In the genomic region with DNA sequence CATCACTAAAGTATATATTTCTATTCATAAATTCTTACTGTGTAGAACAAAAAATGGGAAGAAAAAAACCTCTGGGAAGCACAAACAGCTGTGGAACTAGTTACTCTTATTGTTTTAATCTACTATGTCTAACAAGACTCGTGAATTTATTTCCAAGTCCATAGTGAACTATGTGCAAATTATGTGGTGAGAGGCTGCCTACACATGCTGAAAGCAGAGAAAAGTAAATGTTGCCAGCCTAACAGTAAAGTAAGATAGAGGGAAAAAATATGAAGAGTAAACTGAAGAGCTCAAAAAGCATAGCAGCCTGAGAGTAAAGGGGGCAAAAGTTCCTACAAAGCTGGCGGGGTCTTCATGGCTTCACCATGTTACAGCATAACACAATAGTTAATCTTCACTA, we compare ENCODE assay signal across 11 cellular contexts. TPM values are rescaled to one million over a fixed set of nuclear protein-coding genes. Genes with fewer than 3 reads are reported as not detected.
DNase-seq lines count a peak whose midpoint lies in the region; ATAC-seq, FAIRE-seq and TF ChIP-seq lines count a peak whose summit lies in the region.
"Had no signal": no experiment of that assay in that cellular context is flagged by ENCODE, and none has a peak within 500 bp of the region (broad histone marks: within the 10 kb centered on the region; RNA-seq: fewer than 3 reads in every experiment).

No MANE protein-coding gene starts in this region.

- H3K9me3 ChIP-seq in RWPE2 (ENCODE audit: severe bottlenecking) (no peaks in the 10 kb centered on the region), endothelial cell of umbilical vein (replicated peaks; ENCODE audit: control insufficient read depth, insufficient read depth, low read length) (no peaks in the 10 kb centered on the region)
- H3K9me3 ChIP-seq: tibial nerve had no signal

- no peaks in the 10 kb centered on the region for H3K27me3 Mint-ChIP-seq in activated CD4-positive, alpha-beta T cell treated with anti-CD3 and anti-CD28 coated beads, Interleukin-2, amount 10 ng/mL, durations not matched to agents 7 days and 5 days

- dilution Hi-C loops in endothelial cell of umbilical vein (cut with MboI; ENCODE audit: extremely low pct_ligation_motif_present, low sequenced_read_pairs), result no loop called here

- H3K27me3 ChIP-seq in RWPE2 (ENCODE audit: insufficient read depth, poor library complexity, severe bottlenecking), result no peaks in the 10 kb centered on the region
- no peaks in the 10 kb centered on the region for H3K27me3 ChIP-seq in endothelial cell of umbilical vein (ENCODE audit: control insufficient read depth in 2 of 2, insufficient read depth in 2 of 2, low read length in 2 of 2)
- H3K27me3 ChIP-seq: tibial nerve had no signal

- no peak for TF ChIP-seq POLR2A in endothelial cell of umbilical vein (IDR thresholded peaks at IDR 0.05; ENCODE audit: low read depth, low read length)

- H3K27ac Mint-ChIP-seq in activated CD4-positive, alpha-beta T cell treated with anti-CD3 and anti-CD28 coated beads, Interleukin-2, amount 10 ng/mL, durations not matched to agents 7 days and 5 days, result peak overlapping the region; percentile 82

- H3K4me1 Mint-ChIP-seq in activated CD4-positive, alpha-beta T cell treated with anti-CD3 and anti-CD28 coated beads, Interleukin-2, amount 10 ng/mL, durations not matched to agents 7 days and 5 days, result peaks cover 57% of the 10 kb centered on the region

- CTCF ChIA-PET in activated CD4-positive, alpha-beta T cell treated with anti-CD3 and anti-CD28 coated beads, Interleukin-2, amount 10 ng/mL, durations not matched to agents 7 days and 5 days (lab: Charles Lee), result interaction anchor here (1.1 to 1.6 kb wide), 3 partner anchors 9 to 132 kb away, joined by 3 to 5 read pairs (median 4); no protein-coding TSS in a partner anchor
- CTCF ChIA-PET in endothelial cell of umbilical vein (lab: Charles Lee), result interaction anchor here (1.2 to 1.5 kb wide), 3 partner anchors 18 to 63 kb away, joined by 4 to 11 read pairs (median 6); no protein-coding TSS in a partner anchor

- ATAC-seq in RWPE2 (ENCODE audit: low read depth) (no peak), HG03565 (IDR thresholded peaks at IDR 0.05; ENCODE audit: unreplicated experiment) (no peak)

- H3K27ac ChIP-seq in RWPE2 (ENCODE audit: poor library complexity, severe bottlenecking) (no peak overlapping the region), endothelial cell of umbilical vein (ENCODE audit: insufficient read depth, low read depth, low read length) (no peak overlapping the region)

- H3K4me3 ChIP-seq in RWPE2 (ENCODE audit: severe bottlenecking), result peak overlapping the region; percentile 2
- H3K4me3 ChIP-seq in endothelial cell of umbilical vein (replicated peaks in 1 of 3; ENCODE audit: insufficient read depth in 1 of 3, low read depth in 1 of 3, low read length in 3 of 3), result peak overlapping the region in 1 of 3 experiments; percentile 100
- H3K4me3 ChIP-seq in skeletal muscle cell (ENCODE audit: low read depth, low read length), result peak overlapping the region; percentile 9
- H3K4me3 ChIP-seq: tibial nerve had no signal

- peaks cover 2% of the 10 kb centered on the region for H3K9me3 Mint-ChIP-seq in activated CD4-positive, alpha-beta T cell treated with anti-CD3 and anti-CD28 coated beads, Interleukin-2, amount 10 ng/mL, durations not matched to agents 7 days and 5 days

- DNase-seq in activated CD4-positive, alpha-beta T cell treated with anti-CD3 and anti-CD28 coated beads, Interleukin-2, amount 10 ng/mL, durations not matched to agents 7 days and 5 days, result no peak
- DNase-seq in activated CD4-positive, alpha-beta T cell treated with anti-CD3 and anti-CD28 coated beads for 4 hours, result no peak
- no peak for DNase-seq in RWPE2 (ENCODE audit: low spot score)
- DNase-seq in endothelial cell of umbilical vein (ENCODE audit: low read depth, low spot score), result no peak
- DNase-seq in skeletal muscle cell (ENCODE audit: low read depth), result no peak
- DNase-seq in NCI-H2196 (lab: John Stamatoyannopoulos, UW; ENCODE audit: unreplicated experiment), result no peak
- DNase-seq in NCI-H510A (lab: John Stamatoyannopoulos, UW), result no peak
- DNase-seq: activated CD4-positive, alpha-beta T cell treated with anti-CD3 and anti-CD28 coated beads, Interleukin-2, amount 50 U/mL, for 1 hour; NCI-H524 treated with DMSO at 0.1 percent for 48 hours had no signal

- no peak for TF ChIP-seq CTCF in RWPE2 (IDR thresholded peaks at IDR 0.05; ENCODE audit: poor library complexity, severe bottlenecking)
- no peak for TF ChIP-seq CTCF in endothelial cell of umbilical vein (IDR thresholded peaks at IDR 0.05; ENCODE audit: extremely low read depth in 1 of 2, insufficient read depth in 1 of 2, low read depth in 1 of 2, low read length in 2 of 2)

- H3K9me1 ChIP-seq in endothelial cell of umbilical vein (replicated peaks; ENCODE audit: control insufficient read depth, extremely low read depth, insufficient read depth, low read length), result no peaks in the 10 kb centered on the region

- peaks cover 84% of the 10 kb centered on the region for H3K79me2 ChIP-seq in endothelial cell of umbilical vein (ENCODE audit: control insufficient read depth, insufficient read depth, low read length)

- no peak for FAIRE-seq in endothelial cell of umbilical vein (lab: Jason Lieb, UNC)

- intact Hi-C loops in endothelial cell of umbilical vein (cut with micrococcal nuclease), result loop anchor here (10.0 kb wide), 1 partner anchor 165 kb away; a partner anchor contains a TSS

- H3K4me1 ChIP-seq in RWPE2 (ENCODE audit: insufficient read depth, poor library complexity, severe bottlenecking) (peaks cover 16% of the 10 kb centered on the region), endothelial cell of umbilical vein (ENCODE audit: control insufficient read depth, extremely low read depth, insufficient read depth, low read length) (peaks cover 39% of the 10 kb centered on the region)

- H3K36me3 ChIP-seq in RWPE2 (ENCODE audit: low read depth) (peaks cover 22% of the 10 kb centered on the region; the same call in 1 of the 2 replicates), endothelial cell of umbilical vein (ENCODE audit: control insufficient read depth in 2 of 2, extremely low read depth in 1 of 2, insufficient read depth in 2 of 2, low read length in 2 of 2) (peaks cover 0 to 2% of the 10 kb centered on the region in 2 experiments)
- H3K36me3 ChIP-seq: tibial nerve had no signal

- no TSS peak for BruUV-seq in endothelial cell of umbilical vein (replicated peaks; lab: Mats Ljungman, UMichigan)

- H3K4me3 Mint-ChIP-seq in activated CD4-positive, alpha-beta T cell treated with anti-CD3 and anti-CD28 coated beads, Interleukin-2, amount 10 ng/mL, durations not matched to agents 7 days and 5 days, result peak overlapping the region; percentile 87

- H3K4me2 ChIP-seq in endothelial cell of umbilical vein (ENCODE audit: insufficient read depth, low read length), result peak overlapping the region; percentile 98

- H2AFZ ChIP-seq in endothelial cell of umbilical vein (ENCODE audit: low read depth, low read length), result no peak overlapping the region

- H4K20me1 ChIP-seq in endothelial cell of umbilical vein (replicated peaks; ENCODE audit: control insufficient read depth, extremely low read depth, insufficient read depth, low read length), result peaks cover 15% of the 10 kb centered on the region

- H3K9ac ChIP-seq in endothelial cell of umbilical vein (replicated peaks; ENCODE audit: extremely low read depth, insufficient read depth, low read length), result peak overlapping the region; percentile 36

- H3K36me3 Mint-ChIP-seq in activated CD4-positive, alpha-beta T cell treated with anti-CD3 and anti-CD28 coated beads, Interleukin-2, amount 10 ng/mL, durations not matched to agents 7 days and 5 days (ENCODE audit: low read depth), result peaks cover 43% of the 10 kb centered on the region

- POLR2A ChIA-PET in activated CD4-positive, alpha-beta T cell treated with anti-CD3 and anti-CD28 coated beads, Interleukin-2, amount 10 ng/mL, durations not matched to agents 7 days and 5 days (lab: Charles Lee), result interaction anchor here (0.6 kb wide), 1 partner anchor 118 kb away, joined by 3 read pairs; no protein-coding TSS in a partner anchor
- POLR2A ChIA-PET in endothelial cell of umbilical vein (lab: Charles Lee), result interaction anchor here (1.0 kb wide), 2 partner anchors 80 to 364 kb away, joined by 3 to 4 read pairs; a partner anchor contains a TSS

TF ChIP-seq in endothelial cell of umbilical vein, 7 proteins besides CTCF, POLR2A, EP300 and RAD21:
- TF ChIP-seq EZH2 (IDR thresholded peaks at IDR 0.05; ENCODE audit: borderline replicate concordance, low read depth, low read length, severe bottlenecking) (no peak), JUN (IDR thresholded peaks at IDR 0.05; ENCODE audit: borderline replicate concordance, insufficient read depth, insufficient read length, low read depth) (no peak), GATA2 (IDR thresholded peaks at IDR 0.05; ENCODE audit: insufficient read depth, insufficient read length, low read depth, low read length) (no peak), FOS (IDR thresholded peaks at IDR 0.05; ENCODE audit: borderline replicate concordance, insufficient read depth, low read length) (no peak), MYC (IDR thresholded peaks at IDR 0.05; ENCODE audit: low read depth, low read length) (no peak), POLR2AphosphoS5 (IDR thresholded peaks at IDR 0.05; ENCODE audit: insufficient read depth, low read depth, low read length) (no peak)
- TF ChIP-seq, protein P1, sequence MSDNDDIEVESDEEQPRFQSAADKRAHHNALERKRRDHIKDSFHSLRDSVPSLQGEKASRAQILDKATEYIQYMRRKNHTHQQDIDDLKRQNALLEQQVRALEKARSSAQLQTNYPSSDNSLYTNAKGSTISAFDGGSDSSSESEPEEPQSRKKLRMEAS (IDR thresholded peaks at IDR 0.05; ENCODE audit: insufficient read depth, insufficient read length), result no peak

RNA-seq across cellular contexts. Expression of a gene that starts 3.0 kb away (rescaled TPM):
- total RNA-seq in activated CD4-positive, alpha-beta T cell treated with anti-CD3 and anti-CD28 coated beads, Interleukin-2, amount 10 ng/mL, durations not matched to agents 7 days and 5 days, result 100 to 1,000 TPM; 219 to 242 TPM
- 266 and 307 TPM in 2 replicates for total RNA-seq in endothelial cell of umbilical vein
- 132 and 154 TPM in 2 replicates for polyA plus RNA-seq in endothelial cell of umbilical vein
- polyA plus RNA-seq in endothelial cell of umbilical vein (2011; cell fraction: cytosol; rRNA removed), result 210 and 232 TPM in 2 replicates
- 107 and 114 TPM in 2 replicates for polyA plus RNA-seq in endothelial cell of umbilical vein (2011; cell fraction: nucleus; rRNA removed)
- polyA plus RNA-seq in endothelial cell of umbilical vein (2012), result 282 and 335 TPM in 2 replicates
- polyA minus RNA-seq in endothelial cell of umbilical vein, result 162 and 192 TPM in 2 replicates
- 174 TPM for polyA minus RNA-seq in endothelial cell of umbilical vein (2011; cell fraction: cytosol; rRNA and poly(A)+ RNA removed)
- 72.9 and 131 TPM in 2 replicates for polyA minus RNA-seq in endothelial cell of umbilical vein (2011; cell fraction: nucleus; rRNA and poly(A)+ RNA removed)
